In the genomic region with DNA sequence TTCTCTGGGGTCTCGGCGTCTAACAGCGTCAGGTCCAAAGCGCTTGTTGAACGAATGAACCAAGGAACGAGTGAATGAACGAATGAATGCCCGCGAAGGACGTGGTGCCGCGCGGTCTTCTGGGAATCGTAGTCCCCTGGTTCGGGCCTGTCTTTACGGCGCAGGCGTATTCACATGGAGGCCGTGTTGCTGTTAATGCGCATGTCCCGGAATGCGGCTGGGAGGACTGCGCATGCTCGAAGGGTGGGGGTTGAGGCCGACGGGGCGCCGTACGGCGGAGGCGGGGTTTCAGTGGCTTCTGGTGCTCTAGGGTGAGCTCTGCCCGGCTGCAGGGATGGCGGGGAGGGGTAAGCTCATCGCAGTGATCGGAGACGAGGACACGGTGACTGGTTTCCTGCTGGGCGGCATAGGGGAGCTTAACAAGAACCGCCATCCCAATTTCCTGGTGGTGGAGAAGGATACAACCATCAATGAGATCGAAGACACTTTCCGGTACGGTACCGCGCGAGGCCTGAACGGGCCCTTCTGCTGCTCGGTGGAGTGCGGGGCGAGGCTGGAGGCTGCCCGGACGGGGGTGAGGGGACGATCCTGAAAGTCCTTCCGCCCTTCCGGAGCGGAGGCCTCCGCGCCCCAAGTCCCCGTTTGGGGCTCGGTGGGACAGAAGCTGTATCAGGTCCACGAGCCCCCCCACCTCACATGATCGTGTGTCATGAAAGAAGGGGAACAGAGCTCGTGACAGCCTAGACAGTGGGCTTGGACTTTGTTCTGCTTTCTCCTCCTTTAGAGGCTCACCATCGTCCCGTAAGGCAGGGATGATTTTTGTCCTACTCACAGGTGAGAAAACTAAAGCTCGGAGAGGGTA, we compare ENCODE assay signal across 8 cellular contexts. TPM values are rescaled to one million over a fixed set of nuclear protein-coding genes. Genes with fewer than 3 reads are reported as not detected.
DNase-seq lines count a peak whose midpoint lies in the region; ATAC-seq and TF ChIP-seq lines count a peak whose summit lies in the region.

A gene with protein sequence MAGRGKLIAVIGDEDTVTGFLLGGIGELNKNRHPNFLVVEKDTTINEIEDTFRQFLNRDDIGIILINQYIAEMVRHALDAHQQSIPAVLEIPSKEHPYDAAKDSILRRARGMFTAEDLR (plus strand): TSS at position 286 of the 862 bp plus-strand sequence. CDS start 49 bp downstream, at position 335.

- ATAC-seq in GM18909 (IDR thresholded peaks at IDR 0.05; ENCODE audit: poor library complexity, unreplicated experiment) (peak; percentile 84), HG03175 (IDR thresholded peaks at IDR 0.05; ENCODE audit: unreplicated experiment) (peak; percentile 86), activated B cell treated with CpG ODN at 0.5 μM for 24 hours (ENCODE audit: low read depth) (peak; percentile 92)

- no peaks in the 10 kb centered on the region for H3K27me3 Mint-ChIP-seq in activated B cell treated with CpG ODN at 0.5 μM for 24 hours
- H3K27me3 Mint-ChIP-seq in immature natural killer cell (ENCODE audit: low read depth in 3 of 3), result peaks cover 6 to 9% (median 8%) of the 10 kb centered on the region in 3 donors

- DNase-seq in AG08395 (ENCODE audit: low spot score), result peak; percentile 100
- peak; percentile 96 for DNase-seq in NCI-H345 (lab: John Stamatoyannopoulos, UW)
- peak; percentile 99 for DNase-seq in activated B cell treated with CpG ODN at 0.5 μM for 24 hours
- peak; percentile 65 to 98 (median 94) for DNase-seq in caudate nucleus (lab: John Stamatoyannopoulos, UW)
- DNase-seq in immature natural killer cell, result peak; percentile 99 to 100 (median 99)
- peak; percentile 94 for DNase-seq in smooth muscle cell of the brain vasculature (ENCODE audit: low read depth, low spot score)

- peak within 1 kb of the TSS; percentile 97 for H3K4me3 Mint-ChIP-seq in activated B cell treated with CpG ODN at 0.5 μM for 24 hours
- peak within 1 kb of the TSS; percentile 95 to 100 (median 99) for H3K4me3 Mint-ChIP-seq in immature natural killer cell

- peaks cover 33% of the 10 kb centered on the region for H3K36me3 Mint-ChIP-seq in activated B cell treated with CpG ODN at 0.5 μM for 24 hours (ENCODE audit: low read depth)
- H3K36me3 Mint-ChIP-seq in immature natural killer cell, result peaks cover 0 to 8% (median 4%) of the 10 kb centered on the region in 3 donors

- TF ChIP-seq CTCF in activated B cell treated with CpG ODN at 0.5 μM for 24 hours (IDR thresholded peaks at IDR 0.05), result no peak

- H3K4me1 Mint-ChIP-seq in activated B cell treated with CpG ODN at 0.5 μM for 24 hours (peaks cover 30% of the 10 kb centered on the region), immature natural killer cell (peaks cover 30 to 33% of the 10 kb centered on the region in 2 donors)

- H3K27ac ChIP-seq in caudate nucleus (ENCODE audit: low read depth, low read length), result peak within 1 kb of the TSS; percentile 87

- intact Hi-C loops in activated B cell treated with CpG ODN at 0.5 μM for 24 hours (cut with micrococcal nuclease), result loop anchor here (1.0 to 10.0 kb wide), 10 partner anchors 16 to 458 kb away; partner anchors contain the start of genes CALU, CCDC136, IMPDH1 and METTL2B

- no peaks in the 10 kb centered on the region for H3K9me3 Mint-ChIP-seq in activated B cell treated with CpG ODN at 0.5 μM for 24 hours
- H3K9me3 Mint-ChIP-seq in immature natural killer cell, result no peaks in the 10 kb centered on the region

- H3K27ac Mint-ChIP-seq in activated B cell treated with CpG ODN at 0.5 μM for 24 hours (peak within 1 kb of the TSS; percentile 96), immature natural killer cell (peak within 1 kb of the TSS; percentile 91 to 99 (median 96))

- CTCF ChIA-PET in activated B cell treated with CpG ODN at 0.5 μM for 24 hours (lab: Charles Lee), result interaction anchor here (1.4 to 3.0 kb wide), 3 partner anchors 21 to 229 kb away, joined by 6 to 20 read pairs (median 6); no protein-coding TSS in a partner anchor

- POLR2A ChIA-PET in activated B cell treated with CpG ODN at 0.5 μM for 24 hours (lab: Charles Lee), result interaction anchor here (0.6 to 1.5 kb wide), 13 partner anchors 13 to 386 kb away, joined by 3 to 14 read pairs (median 3); partner anchors contain the start of gene METTL2B

RNA-seq across cellular contexts. Expression of the gene that starts here (rescaled TPM):
- total RNA-seq in activated B cell treated with CpG ODN at 0.5 μM for 24 hours, result 100.0 and 113 TPM in 2 replicates
- polyA plus RNA-seq in immature natural killer cell, result 100 to 1,000 TPM; 358 to 616 (median 487) TPM

Comparison
In these comparisons a context has a peak if more than half of its experiments do, and no peak if none do; other contexts are left out.
1. Peak in every context shown above with its lines: DNase-seq, ATAC-seq and H3K27ac ChIP-seq.